In the genomic region with DNA sequence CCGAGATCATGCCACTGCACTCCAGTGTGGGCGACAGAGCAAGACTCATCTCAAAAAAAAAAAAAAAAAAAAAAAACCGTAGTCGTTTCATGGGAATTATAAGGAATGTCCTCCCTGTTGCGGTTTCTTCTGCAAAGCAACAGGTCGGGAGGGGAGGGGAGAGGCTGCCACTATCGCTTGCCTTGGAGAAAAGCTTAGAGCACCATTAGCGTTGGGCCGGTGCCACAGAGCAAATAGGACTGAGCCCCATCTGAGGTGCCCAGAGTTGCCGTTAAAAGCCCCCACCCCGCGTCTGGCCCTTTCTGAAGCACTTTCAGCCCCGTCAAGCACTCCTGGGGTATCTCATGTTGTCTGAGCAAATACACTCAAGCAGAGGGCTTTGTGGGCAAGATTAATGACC, we compare ENCODE assay signal across 15 cellular contexts. TPM values are rescaled to one million over a fixed set of nuclear protein-coding genes. Genes with fewer than 3 reads are reported as not detected.
DNase-seq lines count a peak whose midpoint lies in the region; ATAC-seq, FAIRE-seq and TF ChIP-seq lines count a peak whose summit lies in the region.
"Had no signal": no experiment of that assay in that cellular context is flagged by ENCODE, and none has a peak within 500 bp of the region (broad histone marks: within the 10 kb centered on the region; RNA-seq: fewer than 3 reads in every experiment).

No MANE protein-coding gene starts in this region.

- peaks cover 25 to 68% of the 10 kb centered on the region in 2 donors for H3K27me3 ChIP-seq in left lung

- TF ChIP-seq CTCF in left lung (IDR thresholded peaks at IDR 0.05) = no peak

- ATAC-seq in left lung = peak; percentile 42
- no peak for ATAC-seq in GM18502 (IDR thresholded peaks at IDR 0.05; ENCODE audit: poor library complexity, unreplicated experiment)
- no peak for ATAC-seq in GM21717 (IDR thresholded peaks at IDR 0.05; ENCODE audit: unreplicated experiment)
- ATAC-seq: activated naive CD8-positive, alpha-beta T cell treated with anti-CD3 and anti-CD28 coated beads, Interleukin-2, amount 50 U/mL, for 24 hours had no signal

- no peak overlapping the region for H3K4me3 ChIP-seq in left lung
- H3K4me3 ChIP-seq: cardiac muscle cell had no signal

- intact Hi-C loops in left lung (cut with DNase I) = no loop called here

- TF ChIP-seq POLR2A in H54 (IDR thresholded peaks at IDR 0.05; ENCODE audit: low read depth, low read length) = no peak

- H3K9me3 ChIP-seq in left lung = no peaks in the 10 kb centered on the region

- DNase-seq in DMS153 treated with DMSO at 0.1 percent for 48 hours (lab: John Stamatoyannopoulos, UW; ENCODE audit: unreplicated experiment) (peak; percentile 97), NCI-H1417 treated with DMSO at 0.1 percent for 48 hours (lab: John Stamatoyannopoulos, UW) (peak; percentile 90), NCI-H345 (lab: John Stamatoyannopoulos, UW) (peak; percentile 99), left lung (peak in 1 of 2 donors; percentile 60), H54 (ENCODE audit: insufficient read length, low spot score) (no peak)
- no peak for DNase-seq in stimulated activated CD4-positive, alpha-beta T cell treated with anti-CD3 and anti-CD28 coated beads, Interleukin-1b, Interleukin-23, amount 100 ng/mL, for 48 hours
- DNase-seq: activated naive CD8-positive, alpha-beta T cell treated with anti-CD3 and anti-CD28 coated beads, Interleukin-2, amount 50 U/mL, for 24 hours; nephron progenitor cell; stimulated activated CD4-positive, alpha-beta T cell treated with anti-CD3 and anti-CD28 coated beads, Interleukin-2, amount 100 ng/mL, for 48 hours; substantia nigra had no signal

- H3K36me3 ChIP-seq in left lung = no peaks in the 10 kb centered on the region
- H3K36me3 ChIP-seq: cardiac muscle cell had no signal

- no peak for FAIRE-seq in H54 (lab: Jason Lieb, UNC)

- H3K4me1 ChIP-seq in left lung = peaks cover 9 to 19% of the 10 kb centered on the region in 2 donors

- no peak overlapping the region for H3K27ac ChIP-seq in left lung
- H3K27ac ChIP-seq: cardiac muscle cell had no signal

RNA-seq across cellular contexts. Expression of gene RIPPLY3, which starts 2.2 kb away (rescaled TPM):
- total RNA-seq in left lung = under 1 TPM; 0.13 to 0.35 TPM
- total RNA-seq: cardiac muscle cell; fibroblast of lung; T-helper 1 cell treated with Interleukin-12 subunit alpha and Interleukin-12 subunit beta and Interleukin-4 antibody, amounts not matched to agents 30 ng/mL and 1 ng/mL, for 36 hours had no signal

RNA-seq across cellular contexts. Expression of gene HLCS, which starts 42.2 kb away (rescaled TPM):
- 10 to 100 TPM; 17.4 to 25.3 TPM for total RNA-seq in left lung

Comparison
In these comparisons a context has a peak if more than half of its experiments do, and no peak if none do; other contexts are left out.
1. DNase-seq: peak in DMS153 treated with DMSO at 0.1 percent for 48 hours (single experiment), NCI-H1417 treated with DMSO at 0.1 percent for 48 hours (single experiment) and NCI-H345 (single experiment); none in H54 (single experiment) and stimulated activated CD4-positive, alpha-beta T cell treated with anti-CD3 and anti-CD28 coated beads, Interleukin-1b, Interleukin-23, amount 100 ng/mL, for 48 hours (single experiment).